In genomic region chr21:43858806-43859648, GRCh38 we compare ENCODE assay signal across 24 cellular contexts. TPM values are rescaled to one million over a fixed set of nuclear protein-coding genes. Genes with fewer than 3 reads are reported as not detected.
DNase-seq lines count a peak whose midpoint lies in the region; ATAC-seq lines count a peak whose summit lies in the region.
"Had no signal": no experiment of that assay in that cellular context is flagged by ENCODE, and none has a peak within 500 bp of the region (broad histone marks: within the 10 kb centered on the region; RNA-seq: fewer than 3 reads in every experiment).

No MANE protein-coding gene starts in this region.

- H3K18ac ChIP-seq in trophoblast cell (ENCODE audit: low read length), result no peak overlapping the region
- H3K18ac ChIP-seq in mesendoderm (ENCODE audit: low read length), result no peak overlapping the region

- H2BK15ac ChIP-seq in mesendoderm (replicated peaks; ENCODE audit: low read depth), result no peak overlapping the region

- H4K5ac ChIP-seq in mesendoderm (ENCODE audit: low read length), result no peak overlapping the region

- no peaks in the 10 kb centered on the region for H3K9me3 ChIP-seq in SJSA1 (replicated peaks)
- H3K9me3 ChIP-seq in right cardiac atrium (ENCODE audit: control insufficient read depth, low read length), result no peaks in the 10 kb centered on the region
- peaks cover 3% of the 10 kb centered on the region for H3K9me3 ChIP-seq in trophoblast cell (ENCODE audit: insufficient read depth, low read depth, low read length)
- H3K9me3 ChIP-seq: body of pancreas, esophagus muscularis mucosa, HAP-1, tibial nerve had no signal

- H3K36me3 ChIP-seq in H7 (replicated peaks; ENCODE audit: control insufficient read depth, insufficient read depth, low read length) (no peaks in the 10 kb centered on the region), SJSA1 (no peaks in the 10 kb centered on the region), trophoblast cell (ENCODE audit: control insufficient read depth in 1 of 2, insufficient read depth in 2 of 2, low read length in 2 of 2) (no peaks in the 10 kb centered on the region), mesendoderm (ENCODE audit: control insufficient read depth, insufficient read depth, low read length) (no peaks in the 10 kb centered on the region)
- H3K36me3 ChIP-seq: esophagus muscularis mucosa, HAP-1, tibial nerve had no signal

- H3K27ac ChIP-seq in SJSA1 (peak overlapping the region; percentile 67), right cardiac atrium (ENCODE audit: low read length) (no peak overlapping the region), trophoblast cell (ENCODE audit: low read depth, low read length) (no peak overlapping the region), mesendoderm (ENCODE audit: low read depth, low read length) (no peak overlapping the region)
- H3K27ac ChIP-seq: tibial nerve had no signal

- H3K14ac ChIP-seq in trophoblast cell (ENCODE audit: low read length), result no peak overlapping the region

- H3K79me1 ChIP-seq in trophoblast cell (ENCODE audit: low read length) (no peaks in the 10 kb centered on the region), mesendoderm (ENCODE audit: low read length) (no peaks in the 10 kb centered on the region)

- no peak overlapping the region for H2BK12ac ChIP-seq in trophoblast cell (ENCODE audit: low read length)

- no peak overlapping the region for H4K12ac ChIP-seq in trophoblast cell (ENCODE audit: low read depth, low read length)

- H3K27me3 ChIP-seq in H7 (ENCODE audit: control insufficient read depth, insufficient read depth, low read length), result peaks cover 3% of the 10 kb centered on the region; the same call in 1 of the 2 replicates
- H3K27me3 ChIP-seq in SJSA1 (replicated peaks), result no peaks in the 10 kb centered on the region
- no peaks in the 10 kb centered on the region for H3K27me3 ChIP-seq in right cardiac atrium (ENCODE audit: control insufficient read depth, insufficient read depth)
- peaks cover under 1% of the 10 kb centered on the region for H3K27me3 ChIP-seq in trophoblast cell (ENCODE audit: insufficient read depth, low read length)
- no peaks in the 10 kb centered on the region for H3K27me3 ChIP-seq in mesendoderm (ENCODE audit: insufficient read depth, low read length, poor library complexity)
- H3K27me3 ChIP-seq: body of pancreas, esophagus muscularis mucosa, tibial nerve had no signal

- H2AFZ ChIP-seq in trophoblast cell (ENCODE audit: insufficient read depth, low read length, poor library complexity), result no peak overlapping the region

- H3K4ac ChIP-seq in trophoblast cell (ENCODE audit: low read depth, low read length), result no peak overlapping the region
- H3K4ac ChIP-seq in mesendoderm (ENCODE audit: low read depth, low read length), result no peak overlapping the region

- H3K4me1 ChIP-seq in SJSA1 (replicated peaks) (peaks cover 56% of the 10 kb centered on the region), right cardiac atrium (ENCODE audit: control insufficient read depth, insufficient read depth, low read length) (no peaks in the 10 kb centered on the region), trophoblast cell (ENCODE audit: control insufficient read depth in 1 of 2, insufficient read depth in 2 of 2, low read length in 2 of 2) (peaks cover 0 to under 1% of the 10 kb centered on the region in 2 experiments), mesendoderm (ENCODE audit: control insufficient read depth, low read depth, low read length) (no peaks in the 10 kb centered on the region)
- H3K4me1 ChIP-seq: HAP-1 had no signal

- H3K56ac ChIP-seq in mesendoderm (ENCODE audit: low read length), result no peak overlapping the region

- no peak overlapping the region for H3K4me3 ChIP-seq in H7 (ENCODE audit: insufficient read depth, low read depth, low read length)
- no peak overlapping the region for H3K4me3 ChIP-seq in SJSA1
- no peak overlapping the region for H3K4me3 ChIP-seq in right cardiac atrium (ENCODE audit: low read length)
- no peak overlapping the region for H3K4me3 ChIP-seq in trophoblast cell (ENCODE audit: low read depth, low read length)
- no peak overlapping the region for H3K4me3 ChIP-seq in mesendoderm (ENCODE audit: low read length)
- H3K4me3 ChIP-seq: body of pancreas, esophagus muscularis mucosa, HAP-1, tibial nerve had no signal

- H2AK5ac ChIP-seq in trophoblast cell (ENCODE audit: low read length), result no peak overlapping the region
- no peak overlapping the region for H2AK5ac ChIP-seq in mesendoderm (ENCODE audit: low read length)

- H4K91ac ChIP-seq in trophoblast cell (ENCODE audit: low read depth, low read length), result no peak overlapping the region

- H4K8ac ChIP-seq in trophoblast cell (ENCODE audit: low read depth, low read length) (no peak overlapping the region), mesendoderm (ENCODE audit: low read depth, low read length) (no peak overlapping the region)

- DNase-seq in H7 (peak; percentile 65), SJSA1 (ENCODE audit: low read depth in 1 of 2, low spot score in 2 of 2) (no peak), right cardiac atrium (peak in 1 of 3 donors; percentile 51), trophoblast cell (no peak), NCI-H82 treated with DMSO at 0.1 percent for 48 hours (lab: John Stamatoyannopoulos, UW; ENCODE audit: unreplicated experiment) (no peak), mesendoderm (no peak)
- DNase-seq: activated gamma-delta T cell treated with Interleukin-2 at 50 U/mL for 16 hours; activated T-cell treated with anti-CD3 and anti-CD28 coated beads, Interleukin-2, amount 50 U/mL, for 24 hours; dermis blood vessel endothelial cell; EL; foreskin fibroblast; kidney glomerular epithelial cell; MV-4-11; NCI-H1436 treated with DMSO at 0.1 percent for 48 hours; NCI-H345; NCI-H69; SIG-M5; stimulated activated CD4-positive, alpha-beta T cell treated with anti-CD3 and anti-CD28 coated beads, Interleukin-4, amount 100 ng/mL, for 4 hours had no signal

- H2BK120ac ChIP-seq in trophoblast cell (ENCODE audit: insufficient read depth, low read length, poor library complexity), result no peak overlapping the region
- no peak overlapping the region for H2BK120ac ChIP-seq in mesendoderm (ENCODE audit: low read depth, low read length)

- peak overlapping the region; percentile 60 for H3K9ac ChIP-seq in trophoblast cell (ENCODE audit: low read length)
- no peak overlapping the region for H3K9ac ChIP-seq in mesendoderm (ENCODE audit: low read length)

- H3K23ac ChIP-seq in trophoblast cell (ENCODE audit: low read length) (no peak overlapping the region), mesendoderm (ENCODE audit: low read length) (no peak overlapping the region)

- 92% methylated on average over 26 of the region's 26 CpGs for WGBS in right cardiac atrium
- no CpG with 5 or more reads among the region's 26 CpGs for whole genome bisulfite sequencing in trophoblast cell (ENCODE audit: extremely low coverage, insufficient coverage, insufficient read length)
- WGBS in mesendoderm (ENCODE audit: extremely low coverage, insufficient coverage, low lambda C conversion rate), result no CpG with 5 or more reads among the region's 26 CpGs

- ATAC-seq in right cardiac atrium, result peak; percentile 17 to 26
- ATAC-seq in GM19023 (IDR thresholded peaks at IDR 0.05; ENCODE audit: unreplicated experiment), result no peak
- ATAC-seq: body of pancreas, Panc1 had no signal

- intact Hi-C loops in right cardiac atrium (cut with DNase I), result no loop called here

- H3K79me2 ChIP-seq in trophoblast cell (ENCODE audit: control insufficient read depth, insufficient read depth, low read length, poor library complexity), result no peaks in the 10 kb centered on the region
- no peaks in the 10 kb centered on the region for H3K79me2 ChIP-seq in mesendoderm (ENCODE audit: control insufficient read depth, insufficient read depth, low read length)

- H3K4me2 ChIP-seq in trophoblast cell (ENCODE audit: low read length) (no peak overlapping the region), mesendoderm (ENCODE audit: low read length) (no peak overlapping the region)

- H2BK5ac ChIP-seq in trophoblast cell (ENCODE audit: low read depth, low read length, poor library complexity) (no peak overlapping the region), mesendoderm (ENCODE audit: low read length) (no peak overlapping the region)

RNA-seq across cellular contexts. Expression of gene AGPAT3, which starts 6.0 kb away (rescaled TPM):
- 9.2 and 11.4 TPM in 2 replicates for total RNA-seq in H7 (2014; rRNA removed; shearing (Covaris generic))
- total RNA-seq in SJSA1 (2014; rRNA removed; shearing (Covaris generic)), result 43.5 and 66.9 TPM in 2 replicates
- 10 to 100 TPM; 50.6 to 71.1 (median 62.5) TPM for total RNA-seq in right cardiac atrium
- polyA plus RNA-seq in right cardiac atrium, result 32.0 TPM
- 9.7 and 10.3 TPM in 2 replicates for polyA plus RNA-seq in trophoblast cell (2013)
- polyA plus RNA-seq in mesendoderm (2013, experiment 1 of 2), result 11.7 TPM
- polyA plus RNA-seq in mesendoderm (2013, experiment 2 of 2), result 11.5 TPM
